Comparison of ENCODE assay signal across 17 cellular contexts in genomic region chr3:122923611-122924010, GRCh38.
DNase-seq lines count a peak whose midpoint lies in the region; ATAC-seq and TF ChIP-seq lines count a peak whose summit lies in the region.
"Had no signal": no experiment of that assay in that cellular context is flagged by ENCODE, and none has a peak within 500 bp of the region (broad histone marks: within the 10 kb centered on the region; RNA-seq: fewer than 3 reads in every experiment).

No MANE protein-coding gene starts in this region.

- H3K27me3 Mint-ChIP-seq in activated T-helper 2 cell treated with anti-CD3 and anti-CD28 coated beads, Interferon-gamma antibody, Interleukin-2, Interleukin-4, amounts not matched to agents 10 μg/mL and 5 μg/mL and 100 μg/mL, durations not matched to agents 14 hours and 24 hours and 36 hours (ENCODE audit: low read depth) = peaks cover 23% of the 10 kb centered on the region
- H3K27me3 Mint-ChIP-seq in activated CD4-positive, alpha-beta T cell treated with anti-CD3 and anti-CD28 coated beads for 36 hours = peaks cover 18% of the 10 kb centered on the region

- H3K4me2 ChIP-seq in osteoblast (ENCODE audit: insufficient read depth, low read length) = no peak overlapping the region

- H3K27me3 ChIP-seq in osteoblast (ENCODE audit: insufficient read depth, low read length) (peaks cover 46% of the 10 kb centered on the region), sigmoid colon (peaks cover 14 to 31% (median 23%) of the 10 kb centered on the region in 3 donors)

- H3K4me1 ChIP-seq in osteoblast (ENCODE audit: insufficient read depth, low read length) (no peaks in the 10 kb centered on the region), sigmoid colon (peaks cover 0 to 9% (median 8%) of the 10 kb centered on the region in 4 donors)
- H3K4me1 ChIP-seq: Caco-2 had no signal

- H3K4me3 ChIP-seq in osteoblast (ENCODE audit: insufficient read depth, low read length) = no peak overlapping the region
- H3K4me3 ChIP-seq in sigmoid colon = no peak overlapping the region
- H3K4me3 ChIP-seq: HAP-1 had no signal

- H4K20me1 ChIP-seq in osteoblast (ENCODE audit: insufficient read depth, low read length) = no peaks in the 10 kb centered on the region

- H3K4me3 Mint-ChIP-seq in activated T-helper 2 cell treated with anti-CD3 and anti-CD28 coated beads, Interferon-gamma antibody, Interleukin-2, Interleukin-4, amounts not matched to agents 10 μg/mL and 5 μg/mL and 100 μg/mL, durations not matched to agents 14 hours and 24 hours and 36 hours (ENCODE audit: low read depth) = no peak overlapping the region
- no peak overlapping the region for H3K4me3 Mint-ChIP-seq in activated CD4-positive, alpha-beta T cell treated with anti-CD3 and anti-CD28 coated beads for 36 hours
- H3K4me3 Mint-ChIP-seq: CD4-positive, CD25-positive, alpha-beta regulatory T cell; CD8-positive, alpha-beta T cell; HFFc6 had no signal

- WGBS in sigmoid colon, 2 donors = 68 to 85% methylated on average over 6 of the region's 6 CpGs

- H3K4me1 Mint-ChIP-seq in activated T-helper 2 cell treated with anti-CD3 and anti-CD28 coated beads, Interferon-gamma antibody, Interleukin-2, Interleukin-4, amounts not matched to agents 10 μg/mL and 5 μg/mL and 100 μg/mL, durations not matched to agents 14 hours and 24 hours and 36 hours (ENCODE audit: low read depth) = no peaks in the 10 kb centered on the region
- H3K4me1 Mint-ChIP-seq in activated CD4-positive, alpha-beta T cell treated with anti-CD3 and anti-CD28 coated beads for 36 hours = peaks cover 1% of the 10 kb centered on the region

- no peak for TF ChIP-seq POLR2A in sigmoid colon (IDR thresholded peaks at IDR 0.05)

- no peak for TF ChIP-seq EP300 in sigmoid colon (IDR thresholded peaks at IDR 0.05)

- no peaks in the 10 kb centered on the region for H3K79me2 ChIP-seq in osteoblast (ENCODE audit: insufficient read depth, low read length)

- H3K36me3 ChIP-seq in osteoblast (ENCODE audit: insufficient read depth, low read length) (no peaks in the 10 kb centered on the region), sigmoid colon (no peaks in the 10 kb centered on the region)
- H3K36me3 ChIP-seq: HAP-1 had no signal

- no peaks in the 10 kb centered on the region for H3K9me3 ChIP-seq in osteoblast (ENCODE audit: low read depth, low read length)
- H3K9me3 ChIP-seq in sigmoid colon = no peaks in the 10 kb centered on the region
- H3K9me3 ChIP-seq: Caco-2, HAP-1 had no signal

- POLR2A ChIA-PET in activated CD4-positive, alpha-beta T cell treated with anti-CD3 and anti-CD28 coated beads for 36 hours (lab: Charles Lee) = no interaction called here

- TF ChIP-seq CTCF in osteoblast (IDR thresholded peaks at IDR 0.05; ENCODE audit: extremely low read depth, low read depth, low read length) = no peak
- no peak for TF ChIP-seq CTCF in sigmoid colon (IDR thresholded peaks at IDR 0.05)

- H2AFZ ChIP-seq in osteoblast (ENCODE audit: low read length) = no peak overlapping the region

- intact Hi-C loops in sigmoid colon (cut with DNase I) = no loop called here
- intact Hi-C loops in activated T-helper 2 cell treated with anti-CD3 and anti-CD28 coated beads, Interferon-gamma antibody, Interleukin-2, Interleukin-4, amounts not matched to agents 10 μg/mL and 5 μg/mL and 100 μg/mL, durations not matched to agents 14 hours and 24 hours and 36 hours (cut with micrococcal nuclease) = no loop called here
- intact Hi-C loops in activated CD4-positive, alpha-beta T cell treated with anti-CD3 and anti-CD28 coated beads for 36 hours (cut with DNase I, micrococcal nuclease) = no loop called here
- intact Hi-C loops in Right ventricle myocardium superior (cut with DNase I) = no loop called here

- CTCF ChIA-PET in activated CD4-positive, alpha-beta T cell treated with anti-CD3 and anti-CD28 coated beads for 36 hours (lab: Charles Lee) = no interaction called here

- ATAC-seq in activated CD4-positive, alpha-beta T cell treated with anti-CD3 and anti-CD28 coated beads for 36 hours = no peak
- ATAC-seq in Right ventricle myocardium superior (ENCODE audit: poor library complexity) = no peak
- ATAC-seq: CD8-positive, alpha-beta T cell had no signal

- DNase-seq in NCI-H524 (lab: John Stamatoyannopoulos, UW) (peak; percentile 33 to 60), NCI-H524 treated with DMSO at 0.1 percent for 48 hours (lab: John Stamatoyannopoulos, UW) (no peak), D341Med (ENCODE audit: low spot score) (peak; percentile 85), osteoblast (ENCODE audit: insufficient read length, low spot score, missing footprints) (peak; percentile 58), sigmoid colon (peak; percentile 12), Right ventricle myocardium superior (no peak)
- no peak for DNase-seq in activated T-helper 2 cell treated with anti-CD3 and anti-CD28 coated beads, Interferon-gamma antibody, Interleukin-2, Interleukin-4, amounts not matched to agents 10 μg/mL and 5 μg/mL and 100 μg/mL, durations not matched to agents 14 hours and 24 hours and 36 hours (ENCODE audit: low spot score)
- no peak for DNase-seq in activated CD4-positive, alpha-beta T cell treated with anti-CD3 and anti-CD28 coated beads for 36 hours
- DNase-seq: Caco-2; CD4-positive, CD25-positive, alpha-beta regulatory T cell; CD8-positive, alpha-beta T cell; DMS153; DND-41; GOT3; HFFc6 had no signal

- no peaks in the 10 kb centered on the region for H3K9me3 Mint-ChIP-seq in activated T-helper 2 cell treated with anti-CD3 and anti-CD28 coated beads, Interferon-gamma antibody, Interleukin-2, Interleukin-4, amounts not matched to agents 10 μg/mL and 5 μg/mL and 100 μg/mL, durations not matched to agents 14 hours and 24 hours and 36 hours
- H3K9me3 Mint-ChIP-seq in activated CD4-positive, alpha-beta T cell treated with anti-CD3 and anti-CD28 coated beads for 36 hours (ENCODE audit: low read depth) = no peaks in the 10 kb centered on the region
- H3K9me3 Mint-ChIP-seq: CD8-positive, alpha-beta T cell; HFFc6 had no signal

- H3K36me3 Mint-ChIP-seq in activated T-helper 2 cell treated with anti-CD3 and anti-CD28 coated beads, Interferon-gamma antibody, Interleukin-2, Interleukin-4, amounts not matched to agents 10 μg/mL and 5 μg/mL and 100 μg/mL, durations not matched to agents 14 hours and 24 hours and 36 hours (ENCODE audit: low read depth) = no peaks in the 10 kb centered on the region
- H3K36me3 Mint-ChIP-seq in activated CD4-positive, alpha-beta T cell treated with anti-CD3 and anti-CD28 coated beads for 36 hours (ENCODE audit: low read depth) = no peaks in the 10 kb centered on the region
- H3K36me3 Mint-ChIP-seq: CD4-positive, CD25-positive, alpha-beta regulatory T cell; CD8-positive, alpha-beta T cell had no signal

- H3K27ac ChIP-seq in osteoblast (ENCODE audit: low read depth, low read length) = no peak overlapping the region
- no peak overlapping the region for H3K27ac ChIP-seq in sigmoid colon
- H3K27ac ChIP-seq: C4-2B had no signal

- no peak overlapping the region for H3K27ac Mint-ChIP-seq in activated T-helper 2 cell treated with anti-CD3 and anti-CD28 coated beads, Interferon-gamma antibody, Interleukin-2, Interleukin-4, amounts not matched to agents 10 μg/mL and 5 μg/mL and 100 μg/mL, durations not matched to agents 14 hours and 24 hours and 36 hours
- H3K27ac Mint-ChIP-seq in activated CD4-positive, alpha-beta T cell treated with anti-CD3 and anti-CD28 coated beads for 36 hours = no peak overlapping the region
- H3K27ac Mint-ChIP-seq: CD4-positive, CD25-positive, alpha-beta regulatory T cell; CD8-positive, alpha-beta T cell; HFFc6 had no signal

Comparison
In these comparisons a context has a peak if more than half of its experiments do, and no peak if none do; other contexts are left out.
1. DNase-seq: peak in NCI-H524 (2 of 2), D341Med (single experiment), osteoblast (single experiment) and sigmoid colon (single experiment); none in NCI-H524 treated with DMSO at 0.1 percent for 48 hours (single experiment), activated T-helper 2 cell treated with anti-CD3 and anti-CD28 coated beads, Interferon-gamma antibody, Interleukin-2, Interleukin-4, amounts not matched to agents 10 μg/mL and 5 μg/mL and 100 μg/mL, durations not matched to agents 14 hours and 24 hours and 36 hours (single experiment), activated CD4-positive, alpha-beta T cell treated with anti-CD3 and anti-CD28 coated beads for 36 hours (single experiment) and Right ventricle myocardium superior (single experiment).